8 cellular contexts compared by ENCODE assay signal in the genomic region with DNA sequence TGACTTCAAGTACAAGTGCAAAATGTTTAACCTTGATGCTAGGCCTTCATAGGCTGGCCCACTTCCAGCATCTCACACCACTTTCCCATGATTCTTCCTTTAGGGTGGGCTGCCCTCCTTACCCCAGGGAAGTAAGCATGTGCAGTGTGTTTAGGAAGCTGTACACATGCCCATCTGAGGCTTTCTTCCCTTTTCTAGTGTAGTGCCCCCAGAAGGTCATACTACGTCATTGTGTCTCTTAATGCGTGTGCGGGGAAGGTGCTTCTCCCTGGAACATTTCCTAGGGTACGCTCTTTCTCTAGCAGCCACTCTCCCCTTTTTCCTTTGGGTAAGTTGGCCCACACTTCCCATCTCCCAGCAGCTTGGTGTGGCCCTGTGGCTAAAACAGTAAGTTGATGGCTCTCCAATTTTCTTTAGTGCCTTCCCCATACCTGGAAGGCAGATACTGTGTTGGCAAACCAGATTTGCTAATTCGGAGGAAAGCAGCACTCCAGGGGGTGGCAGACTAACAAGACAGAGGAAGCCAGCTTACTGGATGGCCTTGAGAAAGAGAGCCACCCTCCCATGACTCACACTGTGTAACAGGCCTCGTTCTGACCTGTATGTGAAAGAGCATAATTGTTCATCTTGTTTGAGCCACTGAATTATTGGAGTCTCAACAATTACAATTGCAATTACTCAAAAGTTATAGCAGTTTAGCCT.
DNase-seq lines count a peak whose midpoint lies in the region; ATAC-seq and TF ChIP-seq lines count a peak whose summit lies in the region.

No MANE protein-coding gene starts in this region.

- CTCF ChIA-PET in GM10248 (lab: Yijun Ruan, JAX) = interaction anchor here (1.4 kb wide), 1 partner anchor 16 kb away, joined by 3 read pairs; no protein-coding TSS in a partner anchor

- DNase-seq in ACHN = peak; percentile 76
- peak; percentile 82 for DNase-seq in HPDE6-E6E7 (ENCODE audit: extremely low spot score)
- peak; percentile 49 for DNase-seq in T1000 (lab: John Stamatoyannopoulos, UW)
- DNase-seq in iPS-NIHi7 (ENCODE audit: extremely low spot score) = peak; percentile 71
- no peak for DNase-seq in NCI-H774 (lab: John Stamatoyannopoulos, UW)
- no peak for DNase-seq in GM10248 (ENCODE audit: extremely low spot score)

- POLR2A ChIA-PET in GM10248 (lab: Yijun Ruan, JAX) = no interaction called here

- TF ChIP-seq CTCF in GM10248 (IDR thresholded peaks at IDR 0.05; ENCODE audit: control extremely low read depth, extremely low read depth, low read depth, missing control alignments) = no peak

- in situ Hi-C loops in ACHN (cut with HindIII; ENCODE audit: low pct_ligation_motif_present, low pct_unique_long_range_greater_than_20kb, low sequenced_read_pairs) = no loop called here

- no peak for ATAC-seq in GM19463 (IDR thresholded peaks at IDR 0.05; ENCODE audit: unreplicated experiment)
- ATAC-seq in HG02571 (IDR thresholded peaks at IDR 0.05; ENCODE audit: unreplicated experiment) = no peak

Comparison
In these comparisons a context has a peak if more than half of its experiments do, and no peak if none do; other contexts are left out.
1. DNase-seq: peak in ACHN (single experiment), HPDE6-E6E7 (single experiment), T1000 (single experiment) and iPS-NIHi7 (single experiment); none in NCI-H774 (single experiment) and GM10248 (single experiment).